Comparison of ENCODE assay signal across 2 cellular contexts in genomic region chr5:172050070-172050469, GRCh38.
A peak's percentile ranks its signal among the peaks of the same experiment; 100 is the strongest.
TF ChIP-seq lines count a peak whose summit lies in the region.

No MANE protein-coding gene starts in this region.

TF ChIP-seq in IMR-90, 13 proteins besides CTCF, POLR2A, EP300 and RAD21:
- 0 out of 2 replicates have a peak, but pooled peaks have one; percentile 27 for TF ChIP-seq CEBPB (IDR thresholded peaks at IDR 0.05; ENCODE audit: low read depth, low read length)
- TF ChIP-seq NFE2L2 (IDR thresholded peaks at IDR 0.05; ENCODE audit: low read depth, low read length): no peak

TF ChIP-seq in WTC11, 78 proteins besides CTCF, POLR2A, EP300 and RAD21:
- TF ChIP-seq E2F5 (CRISPR knock-in tag; IDR thresholded peaks at IDR 0.05): no peak
- TF ChIP-seq ZNF121 (CRISPR knock-in tag; IDR thresholded peaks at IDR 0.05): 0 out of 2 replicates have a peak, but pooled peaks have one; percentile 9
